In the genomic region with DNA sequence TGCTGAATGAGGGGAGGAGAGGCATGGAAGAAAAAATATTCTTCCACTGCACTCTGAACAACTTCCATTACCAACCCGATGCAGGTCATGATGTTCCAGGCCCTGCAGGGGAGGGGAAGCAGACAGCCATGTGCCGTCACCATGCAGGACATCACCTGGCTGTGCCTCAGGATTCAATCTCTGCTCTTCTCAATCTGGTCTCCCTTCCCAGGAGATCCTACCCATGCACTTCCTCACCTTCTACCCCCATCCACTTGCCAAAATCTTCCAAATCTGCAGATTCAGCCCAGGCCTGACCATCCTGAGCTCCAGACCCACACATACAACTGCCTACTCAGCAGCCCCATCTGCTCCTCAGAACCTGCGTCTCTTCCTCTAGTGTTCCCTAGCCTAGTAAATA, we compare ENCODE assay signal across 1 cellular context.
TF ChIP-seq lines count a peak whose summit lies in the region.

No MANE protein-coding gene starts in this region.

TF ChIP-seq in IMR-90, 13 proteins besides CTCF, POLR2A, EP300 and RAD21 (continued from another document):
- no peak for TF ChIP-seq RCOR1 (IDR thresholded peaks at IDR 0.05; ENCODE audit: insufficient replicate concordance, low read length)
- TF ChIP-seq USF2 (IDR thresholded peaks at IDR 0.05; ENCODE audit: low read depth, low read length), result no peak
- no peak for TF ChIP-seq CEBPB (IDR thresholded peaks at IDR 0.05; ENCODE audit: low read depth, low read length)
- no peak for TF ChIP-seq ELK1 (IDR thresholded peaks at IDR 0.05; ENCODE audit: borderline replicate concordance, low read depth, low read length)
- no peak for TF ChIP-seq MAZ (IDR thresholded peaks at IDR 0.05; ENCODE audit: borderline replicate concordance, low read depth, low read length)
